8 cellular contexts compared by ENCODE assay signal in the genomic region with DNA sequence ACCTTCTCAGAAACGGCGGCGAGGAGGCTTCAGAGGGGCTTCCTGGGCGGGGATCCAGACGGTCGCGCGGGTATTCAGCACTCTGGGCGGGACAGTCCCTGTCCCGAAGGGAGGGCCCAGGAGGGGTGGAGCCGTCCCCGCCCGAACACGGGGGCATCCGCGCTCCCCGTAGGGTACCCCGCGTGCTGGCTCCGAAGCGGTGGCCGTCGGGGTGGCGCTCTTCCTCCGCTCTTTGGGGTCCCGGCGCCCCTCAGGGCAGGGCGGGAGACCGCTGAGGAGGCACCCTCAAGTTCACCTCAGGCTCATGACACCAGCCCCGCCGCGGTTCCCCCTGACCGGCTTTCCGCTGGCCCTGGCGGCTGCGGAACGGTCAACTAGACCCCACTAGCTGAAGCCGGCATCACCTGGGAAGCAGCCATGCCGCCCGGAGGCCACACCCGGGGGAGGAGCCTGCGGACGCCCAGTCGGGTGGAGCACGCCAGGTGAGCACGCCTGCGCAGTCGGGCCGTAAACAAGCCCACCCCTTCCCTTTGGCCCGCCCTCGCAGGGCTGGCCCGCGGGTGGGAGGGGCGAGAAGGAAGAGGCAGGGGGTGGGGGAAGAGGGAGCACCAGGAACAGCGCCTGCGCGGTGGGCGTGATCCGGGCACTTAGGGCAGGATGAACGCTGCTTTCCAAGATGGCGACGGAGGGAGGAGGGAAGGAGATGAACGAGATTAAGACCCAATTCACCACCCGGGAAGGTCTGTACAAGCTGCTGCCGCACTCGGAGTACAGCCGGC. TPM values are rescaled to one million over a fixed set of nuclear protein-coding genes. Genes with fewer than 3 reads are reported as not detected.
DNase-seq lines count a peak whose midpoint lies in the region; ATAC-seq and TF ChIP-seq lines count a peak whose summit lies in the region.

A gene with protein sequence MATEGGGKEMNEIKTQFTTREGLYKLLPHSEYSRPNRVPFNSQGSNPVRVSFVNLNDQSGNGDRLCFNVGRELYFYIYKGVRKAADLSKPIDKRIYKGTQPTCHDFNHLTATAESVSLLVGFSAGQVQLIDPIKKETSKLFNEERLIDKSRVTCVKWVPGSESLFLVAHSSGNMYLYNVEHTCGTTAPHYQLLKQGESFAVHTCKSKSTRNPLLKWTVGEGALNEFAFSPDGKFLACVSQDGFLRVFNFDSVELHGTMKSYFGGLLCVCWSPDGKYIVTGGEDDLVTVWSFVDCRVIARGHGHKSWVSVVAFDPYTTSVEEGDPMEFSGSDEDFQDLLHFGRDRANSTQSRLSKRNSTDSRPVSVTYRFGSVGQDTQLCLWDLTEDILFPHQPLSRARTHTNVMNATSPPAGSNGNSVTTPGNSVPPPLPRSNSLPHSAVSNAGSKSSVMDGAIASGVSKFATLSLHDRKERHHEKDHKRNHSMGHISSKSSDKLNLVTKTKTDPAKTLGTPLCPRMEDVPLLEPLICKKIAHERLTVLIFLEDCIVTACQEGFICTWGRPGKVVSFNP (plus strand): TSS at position 650 of the 779 bp plus-strand sequence. CDS start 27 bp downstream, at position 677.

- peak; percentile 90 for ATAC-seq in HG02588 (IDR thresholded peaks at IDR 0.05; ENCODE audit: unreplicated experiment)
- peak; percentile 100 for ATAC-seq in omental fat pad (ENCODE audit: low FRiP score)

- TF ChIP-seq RAD21 in SK-N-SH (IDR thresholded peaks at IDR 0.05; ENCODE audit: low read length), result no peak; the same call in 1 of the 2 replicates

- peaks cover 53% of the 10 kb centered on the region for H3K79me2 ChIP-seq in SK-N-SH (ENCODE audit: insufficient read depth)

- H4K20me1 ChIP-seq in SK-N-SH (ENCODE audit: insufficient read depth), result peaks cover 30% of the 10 kb centered on the region

- H3K4me1 ChIP-seq in SK-N-SH (ENCODE audit: control insufficient read depth in 1 of 2, insufficient read depth in 2 of 2, low read depth in 1 of 2, low read length in 1 of 2) (peaks cover 3 to 6% of the 10 kb centered on the region in 2 experiments; a peak in 3 of 4 replicates), testis (peaks cover 10% of the 10 kb centered on the region)

- DNase-seq in GM10266 (ENCODE audit: extremely low spot score) (peak; percentile 100), NCI-H1048 (lab: John Stamatoyannopoulos, UW) (peak; percentile 98), SK-N-SH (peak; percentile 100), glomerular endothelial cell (ENCODE audit: extremely low read depth, low read depth, low spot score) (peak; percentile 72), omental fat pad (ENCODE audit: low spot score) (peak; percentile 90), testis (peak; percentile 99)
- DNase-seq in activated naive CD4-positive, alpha-beta T cell treated with anti-CD3 and anti-CD28 coated beads, Interleukin-2, amount 50 U/mL, for 16 hours, result peak; percentile 99

- POLR2A ChIA-PET in SK-N-SH (lab: Yijun Ruan, JAX), result interaction anchor here (0.6 to 1.1 kb wide), 2 partner anchors 139 to 166 kb away, joined by 3 to 4 read pairs; partner anchors contain the start of gene MOK

- H2AFZ ChIP-seq in SK-N-SH (ENCODE audit: low read depth), result peak within 1 kb of the TSS; percentile 96

- peaks cover 0 to 10% of the 10 kb centered on the region in 2 experiments for H3K36me3 ChIP-seq in SK-N-SH (replicated peaks in 1 of 2; ENCODE audit: control insufficient read depth in 1 of 2, insufficient read depth in 2 of 2, low read length in 1 of 2)
- H3K36me3 ChIP-seq in testis (ENCODE audit: low read depth, missing control alignments), result no peaks in the 10 kb centered on the region

- TF ChIP-seq POLR2A in testis (IDR thresholded peaks at IDR 0.05), result peak; percentile 75

- H3K9me3 ChIP-seq in SK-N-SH, result no peaks in the 10 kb centered on the region
- no peaks in the 10 kb centered on the region for H3K9me3 ChIP-seq in testis

- peaks cover 3% of the 10 kb centered on the region for H3F3A ChIP-seq in SK-N-SH (replicated peaks; ENCODE audit: insufficient read depth)

- peak within 1 kb of the TSS; percentile 82 for H3K4me2 ChIP-seq in SK-N-SH

- H3K4me3 ChIP-seq in SK-N-SH (ENCODE audit: low read depth in 2 of 2, low read length in 1 of 2) (peak within 1 kb of the TSS; percentile 73 to 98), testis (peak within 1 kb of the TSS; percentile 93 to 99)

- no peak for TF ChIP-seq EP300 in SK-N-SH (IDR thresholded peaks at IDR 0.05; ENCODE audit: borderline replicate concordance in 1 of 2, low read depth in 1 of 2, low read length in 1 of 2)

- H3K27ac ChIP-seq in SK-N-SH (ENCODE audit: low read depth in 2 of 2, low read length in 1 of 2) (peak within 1 kb of the TSS; percentile 75 to 88; a peak in 3 of 4 replicates), testis (peak within 1 kb of the TSS; percentile 94 to 98)

- CTCF ChIA-PET in SK-N-SH (lab: Yijun Ruan, JAX), result interaction anchor here (1.0 to 1.1 kb wide), 2 partner anchors 69 to 175 kb away, joined by 4 read pairs; no protein-coding TSS in a partner anchor

- H3K9me2 ChIP-seq in SK-N-SH, result no peaks in the 10 kb centered on the region

- no peaks in the 10 kb centered on the region for H3K27me3 ChIP-seq in SK-N-SH (ENCODE audit: insufficient read depth)
- H3K27me3 ChIP-seq in testis, result no peaks in the 10 kb centered on the region

- intact Hi-C loops in testis (cut with DNase I; ENCODE audit: low total_unique reads), result no loop called here

- H3K9ac ChIP-seq in SK-N-SH, result peak within 1 kb of the TSS; percentile 94

- peak; percentile 16 for TF ChIP-seq CTCF in GM10266 (IDR thresholded peaks at IDR 0.05; ENCODE audit: control insufficient read depth, insufficient read depth, low read depth, missing control alignments)
- no peak for TF ChIP-seq CTCF in SK-N-SH (IDR thresholded peaks at IDR 0.05)
- no peak for TF ChIP-seq CTCF in omental fat pad (IDR thresholded peaks at IDR 0.05)
- peak in 1 of 3 experiments; percentile 3 for TF ChIP-seq CTCF in testis (IDR thresholded peaks at IDR 0.05)

- WGBS in SK-N-SH (ENCODE audit: low lambda C conversion rate), result under 1% methylated on average over 15 of the region's 67 CpGs
- 0% methylated on average over 21 to 66 of the region's 67 CpGs for WGBS in testis, 2 donors

TF ChIP-seq in SK-N-SH, 30 proteins besides CTCF, POLR2A, EP300 and RAD21 (continues in another document):
- TF ChIP-seq TCF12 (IDR thresholded peaks at IDR 0.05) (no peak), RFX5 (IDR thresholded peaks at IDR 0.05; ENCODE audit: low read length) (no peak), ELF1 (IDR thresholded peaks at IDR 0.05) (no peak), NFIC (IDR thresholded peaks at IDR 0.05; ENCODE audit: borderline replicate concordance) (no peak), RCOR1 (IDR thresholded peaks at IDR 0.05; ENCODE audit: low read length) (no peak), SMC3 (IDR thresholded peaks at IDR 0.05; ENCODE audit: low read depth, low read length) (no peak), USF2 (IDR thresholded peaks at IDR 0.05; ENCODE audit: borderline replicate concordance, low read depth, low read length) (no peak), JUND (IDR thresholded peaks at IDR 0.05) (no peak), TAF1 (IDR thresholded peaks at IDR 0.05; ENCODE audit: borderline replicate concordance, low read depth, low read length) (peak; percentile 90), FOSL2 (IDR thresholded peaks at IDR 0.05; ENCODE audit: borderline replicate concordance, low read depth) (no peak), CHD2 (IDR thresholded peaks at IDR 0.05; ENCODE audit: low read length, partially characterized antibody) (no peak), RXRA (IDR thresholded peaks at IDR 0.05; ENCODE audit: borderline replicate concordance, low read depth) (no peak), FOXM1 (IDR thresholded peaks at IDR 0.05; ENCODE audit: low read depth) (no peak), NRF1 (IDR thresholded peaks at IDR 0.05; ENCODE audit: low read depth, low read length) (peak; percentile 71), TEAD4 (IDR thresholded peaks at IDR 0.05; ENCODE audit: borderline replicate concordance, insufficient read depth) (no peak), POLR2AphosphoS5 (IDR thresholded peaks at IDR 0.05; ENCODE audit: low read depth, low read length) (peak; percentile 85)
- TF ChIP-seq, protein P1, sequence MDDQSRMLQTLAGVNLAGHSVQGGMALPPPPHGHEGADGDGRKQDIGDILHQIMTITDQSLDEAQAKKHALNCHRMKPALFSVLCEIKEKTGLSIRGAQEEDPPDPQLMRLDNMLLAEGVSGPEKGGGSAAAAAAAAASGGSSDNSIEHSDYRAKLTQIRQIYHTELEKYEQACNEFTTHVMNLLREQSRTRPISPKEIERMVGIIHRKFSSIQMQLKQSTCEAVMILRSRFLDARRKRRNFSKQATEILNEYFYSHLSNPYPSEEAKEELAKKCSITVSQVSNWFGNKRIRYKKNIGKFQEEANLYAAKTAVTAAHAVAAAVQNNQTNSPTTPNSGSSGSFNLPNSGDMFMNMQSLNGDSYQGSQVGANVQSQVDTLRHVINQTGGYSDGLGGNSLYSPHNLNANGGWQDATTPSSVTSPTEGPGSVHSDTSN (IDR thresholded peaks at IDR 0.05), result no peak

RNA-seq across cellular contexts. Expression of the gene that starts here (rescaled TPM):
- polyA plus RNA-seq in SK-N-SH (2012; rRNA removed), result 12.4 and 17.2 TPM in 2 replicates
- polyA plus RNA-seq in SK-N-SH (2012; cell fraction: cytosol; rRNA removed), result 11.3 and 12.9 TPM in 2 replicates
- 13.3 and 18.9 TPM in 2 replicates for polyA plus RNA-seq in SK-N-SH (2012; cell fraction: nucleus; rRNA removed)
- 16.6 and 16.7 TPM in 2 replicates for total RNA-seq in glomerular endothelial cell
- total RNA-seq in omental fat pad, result 10 to 100 TPM; 20.2 to 26.4 (median 22.0) TPM
- 10 to 100 TPM; 46.5 to 56.4 TPM for total RNA-seq in testis
- polyA plus RNA-seq in testis (ENCODE audit: insufficient read depth, low read depth, low replicate concordance), result 69.2 TPM

Comparison
In these comparisons a context has a peak if more than half of its experiments do, and no peak if none do; other contexts are left out.
1. Peak in every context shown above with its lines: DNase-seq, ATAC-seq, H3K4me3 ChIP-seq and H3K27ac ChIP-seq.